ENCODE assay signal across 12 cellular contexts in genomic region chr2:168210216-168210897, GRCh38. TPM values are rescaled to one million over a fixed set of nuclear protein-coding genes. Genes with fewer than 3 reads are reported as not detected.
DNase-seq lines count a peak whose midpoint lies in the region; ATAC-seq, FAIRE-seq and TF ChIP-seq lines count a peak whose summit lies in the region.
"Had no signal": no experiment of that assay in that cellular context is flagged by ENCODE, and none has a peak within 500 bp of the region (broad histone marks: within the 10 kb centered on the region; RNA-seq: fewer than 3 reads in every experiment).

No MANE protein-coding gene starts in this region.

- H3K4me3 Mint-ChIP-seq in CD8-positive, alpha-beta memory T cell = peak overlapping the region in 6 of 7 donors; percentile 21 to 86 (median 60)
- H3K4me3 Mint-ChIP-seq in astrocyte (ENCODE audit: unreplicated experiment) (no peak overlapping the region), natural killer cell (peak overlapping the region; percentile 55)
- H3K4me3 Mint-ChIP-seq: nephron progenitor cell had no signal

- FAIRE-seq in astrocyte (lab: Jason Lieb, UNC) = peak; percentile 37
- FAIRE-seq: G401.6, TTC549 had no signal

- no peak overlapping the region for H3K4me3 ChIP-seq in CD8-positive, alpha-beta memory T cell (ENCODE audit: low read length)
- no peak overlapping the region for H3K4me3 ChIP-seq in Loucy (ENCODE audit: low read length, poor library complexity, severe bottlenecking)
- peak overlapping the region; percentile 27 for H3K4me3 ChIP-seq in astrocyte (ENCODE audit: insufficient read depth, low read depth, low read length)

- H4K20me1 ChIP-seq in Loucy (ENCODE audit: insufficient read depth, low read length, poor library complexity, severe bottlenecking) = peaks cover 7% of the 10 kb centered on the region
- peaks cover 3% of the 10 kb centered on the region for H4K20me1 ChIP-seq in astrocyte (ENCODE audit: insufficient read depth, low read length)

- H3K27me3 Mint-ChIP-seq in CD8-positive, alpha-beta memory T cell = no peaks in the 10 kb centered on the region
- H3K27me3 Mint-ChIP-seq in astrocyte (ENCODE audit: low read depth, unreplicated experiment) (no peaks in the 10 kb centered on the region), natural killer cell (ENCODE audit: low read depth in 2 of 2) (no peaks in the 10 kb centered on the region)

- peaks cover 56 to 81% (median 71%) of the 10 kb centered on the region in 3 donors for H3K4me1 Mint-ChIP-seq in CD8-positive, alpha-beta memory T cell
- H3K4me1 Mint-ChIP-seq in astrocyte (ENCODE audit: low read depth, unreplicated experiment) = peaks cover 30% of the 10 kb centered on the region
- H3K4me1 Mint-ChIP-seq in natural killer cell = peaks cover 83 to 87% of the 10 kb centered on the region in 2 donors

- H3K27me3 ChIP-seq in CD8-positive, alpha-beta memory T cell (ENCODE audit: insufficient read depth, low read length, poor library complexity, severe bottlenecking) = no peaks in the 10 kb centered on the region
- H3K27me3 ChIP-seq in Loucy (ENCODE audit: insufficient read depth, low read length, poor library complexity, severe bottlenecking) (no peaks in the 10 kb centered on the region), astrocyte (ENCODE audit: insufficient read depth, low read length) (no peaks in the 10 kb centered on the region)

- no peaks in the 10 kb centered on the region for H3K9me3 Mint-ChIP-seq in CD8-positive, alpha-beta memory T cell
- no peaks in the 10 kb centered on the region for H3K9me3 Mint-ChIP-seq in astrocyte (ENCODE audit: unreplicated experiment)
- H3K9me3 Mint-ChIP-seq in natural killer cell = no peaks in the 10 kb centered on the region

- H3K9me2 ChIP-seq in Loucy (replicated peaks; ENCODE audit: low read depth, low read length) = no peaks in the 10 kb centered on the region

- H3K4me2 ChIP-seq in Loucy (ENCODE audit: low read depth, low read length, poor library complexity, severe bottlenecking) = peak overlapping the region; percentile 30
- H3K4me2 ChIP-seq in astrocyte (ENCODE audit: low read length) = peak overlapping the region; percentile 69

- CTCF ChIA-PET in CD8-positive, alpha-beta memory T cell (lab: Charles Lee) = no interaction called here
- CTCF ChIA-PET in HEK293T (lab: Yijun Ruan, JAX) = no interaction called here

- H3K36me3 Mint-ChIP-seq in CD8-positive, alpha-beta memory T cell = peaks cover 0 to 11% (median 4%) of the 10 kb centered on the region in 3 donors
- H3K36me3 Mint-ChIP-seq in astrocyte (ENCODE audit: low read depth, unreplicated experiment) (no peaks in the 10 kb centered on the region), natural killer cell (no peaks in the 10 kb centered on the region)

- ATAC-seq in natural killer cell = peak in 2 of 3 donors; percentile 5 to 14

- H3K9me3 ChIP-seq in CD8-positive, alpha-beta memory T cell (ENCODE audit: low read length) = no peaks in the 10 kb centered on the region
- H3K9me3 ChIP-seq in Loucy (ENCODE audit: insufficient read depth, low read depth, low read length) (no peaks in the 10 kb centered on the region), astrocyte (ENCODE audit: insufficient read depth, low read depth, low read length) (no peaks in the 10 kb centered on the region)

- peaks cover 26% of the 10 kb centered on the region for H3K4me1 ChIP-seq in CD8-positive, alpha-beta memory T cell (ENCODE audit: insufficient read depth, low read length)
- H3K4me1 ChIP-seq in Loucy (ENCODE audit: insufficient read depth, low read length, poor library complexity, severe bottlenecking) (peaks cover 49% of the 10 kb centered on the region), astrocyte (ENCODE audit: insufficient read depth, low read length) (peaks cover 29% of the 10 kb centered on the region)

- H3F3A ChIP-seq in Loucy (ENCODE audit: low read depth) = no peaks in the 10 kb centered on the region

- no peak for DNase-seq in CD8-positive, alpha-beta memory T cell
- DNase-seq in astrocyte (ENCODE audit: low read depth) = peak; percentile 49
- no peak for DNase-seq in natural killer cell
- no peak for DNase-seq in inferior parietal cortex (ENCODE audit: extremely low spot score)
- DNase-seq in hypothalamus (lab: John Stamatoyannopoulos, UW) = no peak
- no peak for DNase-seq in NCI-H2196 (lab: John Stamatoyannopoulos, UW; ENCODE audit: unreplicated experiment)
- no peak for DNase-seq in HEK293T (ENCODE audit: extremely low spot score)
- DNase-seq: glutamatergic neuron, nephron progenitor cell had no signal

- peak overlapping the region in 4 of 8 donors; percentile 17 to 72 (median 46) for H3K27ac Mint-ChIP-seq in CD8-positive, alpha-beta memory T cell
- H3K27ac Mint-ChIP-seq in astrocyte (ENCODE audit: unreplicated experiment) = peak overlapping the region; percentile 93
- peak overlapping the region; percentile 27 to 84 for H3K27ac Mint-ChIP-seq in natural killer cell
- H3K27ac Mint-ChIP-seq: nephron progenitor cell had no signal

- H3K79me2 ChIP-seq in Loucy (ENCODE audit: insufficient read depth, low read length) (peaks cover 83% of the 10 kb centered on the region), astrocyte (ENCODE audit: insufficient read depth, low read length) (peaks cover 55% of the 10 kb centered on the region)

- no peak for TF ChIP-seq CTCF in Loucy (conservative IDR thresholded peaks at IDR 0.05; ENCODE audit: low read length)
- TF ChIP-seq CTCF in astrocyte (IDR thresholded peaks at IDR 0.05; ENCODE audit: insufficient read depth, low read depth, low read length) = no peak
- no peak for TF ChIP-seq CTCF in natural killer cell (IDR thresholded peaks at IDR 0.05)

- no peak overlapping the region for H3K9ac ChIP-seq in Loucy (ENCODE audit: low read depth, low read length, poor library complexity, severe bottlenecking)
- peak overlapping the region; percentile 43 for H3K9ac ChIP-seq in astrocyte (ENCODE audit: low read length)

- POLR2A ChIA-PET in CD8-positive, alpha-beta memory T cell (lab: Charles Lee) = no interaction called here
- POLR2A ChIA-PET in HEK293T (lab: Yijun Ruan, JAX) = no interaction called here

- H2AFZ ChIP-seq in Loucy (ENCODE audit: low read length) (no peak overlapping the region), astrocyte (ENCODE audit: low read depth, low read length) (no peak overlapping the region)

- no peaks in the 10 kb centered on the region for H3K36me3 ChIP-seq in CD8-positive, alpha-beta memory T cell (ENCODE audit: insufficient read depth, low read length)
- H3K36me3 ChIP-seq in Loucy (ENCODE audit: insufficient read depth, low read length) = no peaks in the 10 kb centered on the region
- H3K36me3 ChIP-seq in astrocyte (ENCODE audit: insufficient read depth, low read length) = no peaks in the 10 kb centered on the region

- no peak overlapping the region for H3K27ac ChIP-seq in CD8-positive, alpha-beta memory T cell (ENCODE audit: low read depth, low read length)
- H3K27ac ChIP-seq in astrocyte (ENCODE audit: low read depth, low read length) = peak overlapping the region; percentile 73

- intact Hi-C loops in natural killer cell (cut with micrococcal nuclease) = loop anchor here (2.0 to 5.0 kb wide), 2 partner anchors 16 to 37 kb away; partner anchors contain the start of gene STK39

TF ChIP-seq in HEK293T, 16 proteins besides CTCF, POLR2A, EP300 and RAD21:
- no peak for TF ChIP-seq HDGF (IDR thresholded peaks at IDR 0.05; ENCODE audit: borderline replicate concordance)
- TF ChIP-seq PKNOX1 (IDR thresholded peaks at IDR 0.05) = no peak
- TF ChIP-seq NFRKB (IDR thresholded peaks at IDR 0.05) = no peak
- TF ChIP-seq ZNF384 (IDR thresholded peaks at IDR 0.05) = no peak
- TF ChIP-seq L3MBTL2 (conservative IDR thresholded peaks at IDR 0.05) = no peak
- TF ChIP-seq SUZ12 (IDR thresholded peaks at IDR 0.05) = no peak
- TF ChIP-seq LEF1 (IDR thresholded peaks at IDR 0.05; ENCODE audit: borderline replicate concordance) = no peak
- no peak for TF ChIP-seq FOXA1 (IDR thresholded peaks at IDR 0.05)
- no peak for TF ChIP-seq ELF4 (IDR thresholded peaks at IDR 0.05)
- TF ChIP-seq TARDBP (IDR thresholded peaks at IDR 0.05) = no peak
- TF ChIP-seq BHLHE40 (IDR thresholded peaks at IDR 0.05; ENCODE audit: borderline replicate concordance) = no peak
- no peak for TF ChIP-seq FOXK2 (IDR thresholded peaks at IDR 0.05)
- TF ChIP-seq FOXM1 (IDR thresholded peaks at IDR 0.05; ENCODE audit: borderline replicate concordance) = no peak
- TF ChIP-seq CTBP1 (IDR thresholded peaks at IDR 0.05; ENCODE audit: borderline replicate concordance) = no peak
- no peak for TF ChIP-seq SP1 (IDR thresholded peaks at IDR 0.05)

RNA-seq across cellular contexts. Expression of gene STK39, which starts 37.0 kb away (rescaled TPM):
- total RNA-seq in CD8-positive, alpha-beta memory T cell = 10 to 100 TPM; 25.7 to 28.3 TPM
- 11.2 TPM for polyA plus RNA-seq in CD8-positive, alpha-beta memory T cell
- total RNA-seq in astrocyte (23.4 and 26.6 TPM in 2 replicates), natural killer cell (10 to 100 TPM; 53.3 to 79.3 (median 66.6) TPM)
